In genomic region chr7:132776105-132776504, GRCh38 we compare ENCODE assay signal across 18 cellular contexts.
A peak's percentile ranks its signal among the peaks of the same experiment; 100 is the strongest.
DNase-seq lines count a peak whose midpoint lies in the region; ATAC-seq and TF ChIP-seq lines count a peak whose summit lies in the region.
"Had no signal": no experiment of that assay in that cellular context is flagged by ENCODE, and none has a peak within 500 bp of the region (broad histone marks: within the 10 kb centered on the region; RNA-seq: fewer than 3 reads in every experiment).

No MANE protein-coding gene starts in this region.

- no peaks in the 10 kb centered on the region for H3K79me2 ChIP-seq in SK-N-SH (ENCODE audit: insufficient read depth)

- no peak for TF ChIP-seq RAD21 in SK-N-SH (IDR thresholded peaks at IDR 0.05; ENCODE audit: low read length)

- H3K4me1 Mint-ChIP-seq in nephron (no peaks in the 10 kb centered on the region), HFFc6 (ENCODE audit: low read depth) (peaks cover 12% of the 10 kb centered on the region)

- TF ChIP-seq CTCF in SK-N-SH (IDR thresholded peaks at IDR 0.05) = no peak
- no peak for TF ChIP-seq CTCF in HEK293 (tag by site-specific recombination; IDR thresholded peaks at IDR 0.05)
- no peak for TF ChIP-seq CTCF in nephron (IDR thresholded peaks at IDR 0.05; ENCODE audit: unreplicated experiment in 3 of 3)
- TF ChIP-seq CTCF in GM13977 (IDR thresholded peaks at IDR 0.05; ENCODE audit: extremely low read depth, insufficient read depth, missing control alignments) = no peak
- no peak for TF ChIP-seq CTCF in HFFc6 (IDR thresholded peaks at IDR 0.05)

- H3K36me3 Mint-ChIP-seq in nephron (ENCODE audit: low read depth) = no peaks in the 10 kb centered on the region
- peaks cover 10% of the 10 kb centered on the region; the same call in 1 of the 2 replicates for H3K36me3 Mint-ChIP-seq in HFFc6 (ENCODE audit: low read depth)

- no peak overlapping the region for H3K27ac ChIP-seq in SK-N-SH (ENCODE audit: low read depth in 2 of 2, low read length in 1 of 2)
- H3K27ac ChIP-seq in HEK293 (ENCODE audit: extremely low read depth, low read depth, low read length) = no peak overlapping the region
- H3K27ac ChIP-seq: 22Rv1, A549, C4-2B had no signal

- POLR2A ChIA-PET in SK-N-SH (lab: Yijun Ruan, JAX) (interaction anchor here (0.6 kb wide), 2 partner anchors 32 to 232 kb away, joined by 3 read pairs; no protein-coding TSS in a partner anchor), HEK293 (lab: Yijun Ruan, JAX) (no interaction called here)

- H3K9ac ChIP-seq in SK-N-SH = no peak overlapping the region

- H2AFZ ChIP-seq in SK-N-SH (ENCODE audit: low read depth) = no peak overlapping the region

- no peaks in the 10 kb centered on the region for H3K27me3 ChIP-seq in SK-N-SH (ENCODE audit: insufficient read depth)

- no peak overlapping the region for H3K4me3 ChIP-seq in SK-N-SH (ENCODE audit: low read depth in 2 of 2, low read length in 1 of 2)
- H3K4me3 ChIP-seq in HEK293 (ENCODE audit: low read depth, low read length) = no peak overlapping the region
- H3K4me3 ChIP-seq: A549 had no signal

- 83% methylated on average over 4 of the region's 4 CpGs for WGBS in SK-N-SH (ENCODE audit: low lambda C conversion rate)

- H3K4me3 Mint-ChIP-seq in nephron (no peak overlapping the region), HFFc6 (no peak overlapping the region)
- H3K4me3 Mint-ChIP-seq: CD4-positive, alpha-beta T cell had no signal

- DNase-seq in SK-N-SH (peak; percentile 39), islet precursor cell (peak; percentile 40), GM13977 (ENCODE audit: low spot score) (no peak), HFFc6 (no peak)
- no peak for DNase-seq in stimulated activated CD4-positive, alpha-beta T cell treated with anti-CD3 and anti-CD28 coated beads, Interleukin-12 subunit alpha, Interleukin-12 subunit beta, amount 100 ng/mL, for 4 hours
- DNase-seq: AML-193; CD4-positive, alpha-beta T cell; DMS79 treated with DMSO at 0.1 percent for 48 hours; GF-D8; GOT3; H7 had no signal

- H3K9me3 Mint-ChIP-seq in nephron (no peaks in the 10 kb centered on the region), HFFc6 (no peaks in the 10 kb centered on the region)

- no peaks in the 10 kb centered on the region for H3K27me3 Mint-ChIP-seq in nephron (ENCODE audit: low read depth)
- peaks cover 11% of the 10 kb centered on the region for H3K27me3 Mint-ChIP-seq in HFFc6 (ENCODE audit: insufficient read depth)
- H3K27me3 Mint-ChIP-seq: CD4-positive, alpha-beta T cell had no signal

- CTCF ChIA-PET in SK-N-SH (lab: Yijun Ruan, JAX) = interaction anchor here (1.3 kb wide), 1 partner anchor 8 kb away, joined by 3 read pairs; no protein-coding TSS in a partner anchor
- CTCF ChIA-PET in HEK293 (lab: Yijun Ruan, JAX) = no interaction called here

- in situ Hi-C loops in GM13977 (cut with MboI; ENCODE audit: low pct_unique_long_range_greater_than_20kb, low sequenced_read_pairs, unreplicated experiment) = no loop called here

- H3K4me2 ChIP-seq in SK-N-SH = no peak overlapping the region
- H3K4me2 ChIP-seq: A549 had no signal

- H4K20me1 ChIP-seq in SK-N-SH (ENCODE audit: insufficient read depth) = no peaks in the 10 kb centered on the region

- no peaks in the 10 kb centered on the region for H3K9me2 ChIP-seq in SK-N-SH

- H3K4me1 ChIP-seq in SK-N-SH (ENCODE audit: control insufficient read depth in 1 of 2, insufficient read depth in 2 of 2, low read depth in 1 of 2, low read length in 1 of 2) (peaks cover 0 to 4% of the 10 kb centered on the region in 2 experiments; a peak in 2 of 4 replicates), HEK293 (ENCODE audit: control insufficient read depth, insufficient read depth, low read length) (no peaks in the 10 kb centered on the region)

- peak overlapping the region; percentile 66 to 74 (median 70) for H3K27ac Mint-ChIP-seq in nephron
- no peak overlapping the region for H3K27ac Mint-ChIP-seq in HFFc6
- H3K27ac Mint-ChIP-seq: CD4-positive, alpha-beta T cell had no signal

- H3K9me3 ChIP-seq in SK-N-SH (no peaks in the 10 kb centered on the region), HEK293 (ENCODE audit: control insufficient read depth, insufficient read depth, low read depth, low read length) (no peaks in the 10 kb centered on the region)
- H3K9me3 ChIP-seq: A549 had no signal

- TF ChIP-seq EP300 in SK-N-SH (IDR thresholded peaks at IDR 0.05; ENCODE audit: borderline replicate concordance in 1 of 2, low read depth in 1 of 2, low read length in 1 of 2) = 0 out of 4 replicates have a peak, but pooled peaks of 1 of the 2 experiments have one; percentile 34

- no peaks in the 10 kb centered on the region for H3F3A ChIP-seq in SK-N-SH (replicated peaks; ENCODE audit: insufficient read depth)

- no peaks in the 10 kb centered on the region for H3K36me3 ChIP-seq in SK-N-SH (replicated peaks in 1 of 2; ENCODE audit: control insufficient read depth in 1 of 2, insufficient read depth in 2 of 2, low read length in 1 of 2)
- no peaks in the 10 kb centered on the region for H3K36me3 ChIP-seq in HEK293 (ENCODE audit: control insufficient read depth in 2 of 2, insufficient read depth in 1 of 2, low read length in 2 of 2)

- ATAC-seq in SK-N-SH treated with all-trans-retinoic acid at 6 μM for 48 hours = no peak
- ATAC-seq: A549, HCT116 had no signal

TF ChIP-seq in SK-N-SH, 30 proteins besides CTCF, POLR2A, EP300 and RAD21 (continues in another document):
- TF ChIP-seq SIN3A (IDR thresholded peaks at IDR 0.05; ENCODE audit: borderline replicate concordance, low read depth, low read length) = no peak
- TF ChIP-seq TCF12 (IDR thresholded peaks at IDR 0.05) = no peak
- TF ChIP-seq YY1 (IDR thresholded peaks at IDR 0.05; ENCODE audit: low read depth) = no peak
- no peak for TF ChIP-seq EZH2phosphoT487 (IDR thresholded peaks at IDR 0.05; ENCODE audit: borderline replicate concordance, low read depth)
- no peak for TF ChIP-seq USF2 (IDR thresholded peaks at IDR 0.05; ENCODE audit: borderline replicate concordance, low read depth, low read length)
- no peak for TF ChIP-seq NFIC (IDR thresholded peaks at IDR 0.05; ENCODE audit: borderline replicate concordance)
- no peak for TF ChIP-seq ELF1 (IDR thresholded peaks at IDR 0.05)
- no peak for TF ChIP-seq TEAD4 (IDR thresholded peaks at IDR 0.05; ENCODE audit: borderline replicate concordance, insufficient read depth)
- TF ChIP-seq FOSL2 (IDR thresholded peaks at IDR 0.05; ENCODE audit: borderline replicate concordance, low read depth) = no peak
- no peak for TF ChIP-seq TAF1 (IDR thresholded peaks at IDR 0.05; ENCODE audit: borderline replicate concordance, low read depth, low read length)

TF ChIP-seq in SK-N-SH treated with all-trans-retinoic acid at 6 μM for 48 hours, 23 proteins besides CTCF, POLR2A, EP300 and RAD21:
- no peak for TF ChIP-seq ZNF565 (CRISPR knock-in tag; conservative IDR thresholded peaks at IDR 0.05; ENCODE audit: low read depth)
- no peak for TF ChIP-seq ARNTL (CRISPR knock-in tag; IDR thresholded peaks at IDR 0.05; ENCODE audit: borderline replicate concordance, low read depth)
- TF ChIP-seq PPARA (CRISPR knock-in tag; IDR thresholded peaks at IDR 0.05; ENCODE audit: borderline replicate concordance) = no peak
- TF ChIP-seq CSDC2 (CRISPR knock-in tag; IDR thresholded peaks at IDR 0.05) = no peak
- no peak for TF ChIP-seq TCF4 (CRISPR knock-in tag; IDR thresholded peaks at IDR 0.05; ENCODE audit: borderline replicate concordance)

TF ChIP-seq in HEK293, 187 proteins besides CTCF, POLR2A, EP300 and RAD21:
- 0 out of 2 replicates have a peak, but pooled peaks have one; percentile 16 for TF ChIP-seq ATF2 (tag by site-specific recombination; IDR thresholded peaks at IDR 0.05; ENCODE audit: low read depth)
- TF ChIP-seq ZNF510 (tag by site-specific recombination; IDR thresholded peaks at IDR 0.05; ENCODE audit: insufficient replicate concordance) = no peak
TF ChIP-seq in HEK293: peak in this region for 1.

Comparison
In these comparisons a context has a peak if more than half of its experiments do, and no peak if none do; other contexts are left out.
1. DNase-seq: peak in SK-N-SH (single experiment) and islet precursor cell (single experiment); none in GM13977 (single experiment), HFFc6 (single experiment) and stimulated activated CD4-positive, alpha-beta T cell treated with anti-CD3 and anti-CD28 coated beads, Interleukin-12 subunit alpha, Interleukin-12 subunit beta, amount 100 ng/mL, for 4 hours (single experiment).